15 cellular contexts compared by ENCODE assay signal in the genomic region with DNA sequence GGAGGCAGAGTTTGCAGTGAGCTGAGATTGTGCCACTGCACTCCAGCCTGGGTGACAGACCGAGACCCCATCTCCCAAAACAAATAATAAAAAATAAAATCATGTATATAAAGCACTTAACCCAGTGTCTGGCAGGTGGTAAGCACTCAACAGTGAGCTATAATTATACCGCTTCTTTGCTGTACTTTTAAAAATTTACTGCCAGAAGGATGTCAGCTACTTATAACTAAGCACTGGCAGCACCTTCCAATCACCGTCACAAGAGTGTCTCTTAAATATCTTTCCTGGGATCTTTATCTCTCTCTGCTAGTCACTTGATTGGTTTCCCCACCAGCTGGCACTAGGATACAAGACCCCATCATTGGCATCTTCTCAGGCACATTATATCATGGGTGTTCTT. TPM values are rescaled to one million over a fixed set of nuclear protein-coding genes. Genes with fewer than 3 reads are reported as not detected.
DNase-seq lines count a peak whose midpoint lies in the region; ATAC-seq and TF ChIP-seq lines count a peak whose summit lies in the region.
"Had no signal": no experiment of that assay in that cellular context is flagged by ENCODE, and none has a peak within 500 bp of the region (broad histone marks: within the 10 kb centered on the region; RNA-seq: fewer than 3 reads in every experiment).

No MANE protein-coding gene starts in this region.

- H3K36me3 ChIP-seq in right atrium auricular region (no peaks in the 10 kb centered on the region), thoracic aorta (no peaks in the 10 kb centered on the region)

- no peak for DNase-seq in Right ventricle myocardium superior
- DNase-seq in right atrium auricular region (ENCODE audit: low spot score), result no peak
- peak; percentile 42 for DNase-seq in NCI-H187 treated with DMSO at 0.1 percent for 48 hours (lab: John Stamatoyannopoulos, UW)
- DNase-seq in NCI-H69 (lab: John Stamatoyannopoulos, UW), result peak; percentile 51
- no peak for DNase-seq in thoracic aorta (ENCODE audit: low spot score)
- DNase-seq in SIG-M5 (lab: John Stamatoyannopoulos, UW), result no peak
- no peak for DNase-seq in RKO (ENCODE audit: low spot score)
- DNase-seq: CD4-positive, CD25-positive, alpha-beta regulatory T cell; COR-L47; NCI-H2081; NCI-H2227 treated with DMSO at 0.1 percent for 48 hours; NCI-H774; OCI-M1 had no signal

- intact Hi-C loops in Right ventricle myocardium superior (cut with DNase I), result no loop called here

- H3K4me1 ChIP-seq in right atrium auricular region, result peaks cover 0 to 6% of the 10 kb centered on the region in 2 donors
- peaks cover 4 to 30% of the 10 kb centered on the region in 2 donors for H3K4me1 ChIP-seq in thoracic aorta (ENCODE audit: control insufficient read depth in 1 of 2, low read depth in 2 of 2)

- ATAC-seq in Right ventricle myocardium superior (ENCODE audit: poor library complexity) (peak; percentile 59), thoracic aorta (ENCODE audit: insufficient number of reproducible peaks, low FRiP score, low read depth) (peak; percentile 7)
- ATAC-seq: Right ventricle myocardium inferior had no signal

- peaks cover 0 to 7% of the 10 kb centered on the region in 2 donors for H3K9me3 ChIP-seq in right atrium auricular region
- no peaks in the 10 kb centered on the region for H3K9me3 ChIP-seq in thoracic aorta

- no peak for TF ChIP-seq CTCF in right atrium auricular region (IDR thresholded peaks at IDR 0.05)
- no peak for TF ChIP-seq CTCF in thoracic aorta (IDR thresholded peaks at IDR 0.05)

- H3K4me3 ChIP-seq in right atrium auricular region (no peak overlapping the region), thoracic aorta (no peak overlapping the region)

- H3K27me3 ChIP-seq in right atrium auricular region (no peaks in the 10 kb centered on the region), thoracic aorta (replicated peaks; ENCODE audit: insufficient read depth) (no peaks in the 10 kb centered on the region)

- H3K27ac ChIP-seq in right atrium auricular region (peak overlapping the region in 1 of 2 donors; percentile 35), thoracic aorta (no peak overlapping the region)

RNA-seq across cellular contexts. Expression of a gene that starts 53.9 kb away (rescaled TPM):
- total RNA-seq in Right ventricle myocardium superior (0.51 TPM), right atrium auricular region (1 to 10 TPM in 1 of 2 donors, not detected in 1; 1.3 TPM), thoracic aorta (1 to 10 TPM; 1.6 TPM)
- total RNA-seq: G401 had no signal

Comparison
In these comparisons a context has a peak if more than half of its experiments do, and no peak if none do; other contexts are left out.
1. DNase-seq: peak in NCI-H187 treated with DMSO at 0.1 percent for 48 hours (single experiment) and NCI-H69 (single experiment); none in Right ventricle myocardium superior (single experiment), right atrium auricular region (single experiment), thoracic aorta (single experiment), SIG-M5 (single experiment) and RKO (single experiment).